In genomic region chr19:36256064-36256463, GRCh38 we compare ENCODE assay signal across 25 cellular contexts.
"Had no signal": no experiment of that assay in that cellular context is flagged by ENCODE, and none has a peak within 500 bp of the region (broad histone marks: within the 10 kb centered on the region; RNA-seq: fewer than 3 reads in every experiment).

No MANE protein-coding gene starts in this region.

- H3K27ac Mint-ChIP-seq: effector memory CD8-positive, alpha-beta T cell; natural killer cell; stimulated activated effector memory CD8-positive, alpha-beta T cell treated with anti-CD3 and anti-CD28 coated beads, Interleukin-12 subunit alpha, Interleukin-12 subunit beta, amount 100 ng/mL, for 72 hours had no signal

- H3K36me3 ChIP-seq: gastrocnemius medialis, heart left ventricle, lower lobe of right lung, pancreas, right lobe of liver, thyroid gland had no signal

- H3K27ac ChIP-seq: epithelial cell of prostate, gastrocnemius medialis, heart left ventricle, lower lobe of right lung, pancreas, right lobe of liver, stomach, thyroid gland had no signal

- H3K27me3 Mint-ChIP-seq: effector memory CD8-positive, alpha-beta T cell had no signal

- H3K9me3 ChIP-seq: gastrocnemius medialis, lower lobe of right lung, pancreas, right lobe of liver, thyroid gland had no signal

- H3K4me1 ChIP-seq: gastrocnemius medialis, lower lobe of right lung, pancreas, right lobe of liver, thyroid gland had no signal

- H3K27me3 ChIP-seq: heart left ventricle, pancreas, right lobe of liver, stomach, thyroid gland had no signal

- H3K4me3 Mint-ChIP-seq: effector memory CD8-positive, alpha-beta T cell; natural killer cell; stimulated activated effector memory CD8-positive, alpha-beta T cell treated with anti-CD3 and anti-CD28 coated beads, Interleukin-12 subunit alpha, Interleukin-12 subunit beta, amount 100 ng/mL, for 72 hours had no signal

- H3K4me1 Mint-ChIP-seq: natural killer cell; stimulated activated effector memory CD8-positive, alpha-beta T cell treated with anti-CD3 and anti-CD28 coated beads, Interleukin-12 subunit alpha, Interleukin-12 subunit beta, amount 100 ng/mL, for 72 hours had no signal

- H3K4me3 ChIP-seq: lower lobe of right lung, pancreas, right lobe of liver, smooth muscle cell, thyroid gland had no signal

- DNase-seq: caudate nucleus; cerebellar nuclear complex; cortex of kidney; effector memory CD8-positive, alpha-beta T cell; foreskin fibroblast; gastrocnemius medialis; heart left ventricle; hypothalamus; left ventricle myocardium superior; lower lobe of right lung; natural killer cell; occipital lobe; pancreas; right lobe of liver; stimulated activated CD4-positive, alpha-beta T cell treated with anti-CD3 and anti-CD28 coated beads, Interleukin-12 subunit alpha, Interleukin-12 subunit beta, amount 100 ng/mL, for 4 hours; stimulated activated CD4-positive, alpha-beta T cell treated with anti-CD3 and anti-CD28 coated beads, Interleukin-1b, Interleukin-23, amount 100 ng/mL, for 48 hours; stimulated activated CD4-positive, alpha-beta T cell treated with anti-CD3 and anti-CD28 coated beads, Interleukin-4, amount 100 ng/mL, for 24 hours; stimulated activated naive CD4-positive, alpha-beta T cell treated with Interleukin-2 at 50 U/mL for 16 hours; stomach; thyroid gland; trophoblast cell had no signal

- ATAC-seq: effector memory CD8-positive, alpha-beta T cell; esophagus mucosa; gastrocnemius medialis; heart left ventricle; left ventricle myocardium superior; lower lobe of right lung; natural killer cell; pancreas; right lobe of liver; stimulated activated effector memory CD8-positive, alpha-beta T cell treated with anti-CD3 and anti-CD28 coated beads, Interleukin-12 subunit alpha, Interleukin-12 subunit beta, amount 100 ng/mL, for 72 hours had no signal
